In the genomic region with DNA sequence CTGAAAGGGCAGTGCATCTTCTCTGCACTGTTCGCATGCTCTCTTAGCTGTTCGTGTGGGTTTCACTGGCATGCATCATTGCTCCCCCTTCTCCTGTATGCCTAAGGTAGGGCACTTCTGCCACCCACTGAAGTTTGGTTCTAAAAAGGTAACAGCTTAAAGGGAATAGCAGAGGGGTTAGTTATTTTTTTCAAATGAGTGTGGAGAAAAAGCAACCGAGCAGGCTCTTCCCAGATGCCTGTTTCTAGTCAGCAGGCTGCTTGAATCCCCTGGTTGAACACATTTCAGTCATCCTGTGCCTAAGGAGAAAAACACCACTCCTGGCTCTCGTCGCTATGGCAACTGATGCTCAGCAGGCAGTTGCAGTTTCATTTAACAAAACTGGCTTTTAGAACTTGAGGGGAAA, we compare ENCODE assay signal across 8 cellular contexts.
DNase-seq lines count a peak whose midpoint lies in the region; ATAC-seq and TF ChIP-seq lines count a peak whose summit lies in the region.
"Had no signal": no experiment of that assay in that cellular context is flagged by ENCODE, and none has a peak within 500 bp of the region (broad histone marks: within the 10 kb centered on the region; RNA-seq: fewer than 3 reads in every experiment).

No MANE protein-coding gene starts in this region.

- H3K36me3 ChIP-seq in right lobe of liver, result no peaks in the 10 kb centered on the region

- H3K4me1 ChIP-seq in right lobe of liver, result no peaks in the 10 kb centered on the region

- no peak for TF ChIP-seq CTCF in right lobe of liver (IDR thresholded peaks at IDR 0.05)

- H3K4me3 ChIP-seq in right lobe of liver, result no peak overlapping the region

- H3K27me3 ChIP-seq in right lobe of liver, result no peaks in the 10 kb centered on the region

- H3K9me3 ChIP-seq in right lobe of liver, result no peaks in the 10 kb centered on the region

- 93% methylated on average over 5 of the region's 5 CpGs for whole genome bisulfite sequencing in right lobe of liver (ENCODE audit: insufficient coverage, low coverage, low lambda C conversion rate, missing lambda C conversion rate)

- intact Hi-C loops in right lobe of liver (cut with DNase I), result no loop called here

- DNase-seq in inferior parietal cortex (ENCODE audit: extremely low spot score) (peak; percentile 63), right lobe of liver (no peak)
- no peak for DNase-seq in central memory CD4-positive, alpha-beta T cell
- DNase-seq: T-helper 17 cell had no signal

- no peak for TF ChIP-seq POLR2A in right lobe of liver (IDR thresholded peaks at IDR 0.05)

- ATAC-seq in GM18858 (IDR thresholded peaks at IDR 0.05; ENCODE audit: unreplicated experiment) (peak; percentile 77), GM19455 (IDR thresholded peaks at IDR 0.05; ENCODE audit: unreplicated experiment) (peak; percentile 80), HG03159 (IDR thresholded peaks at IDR 0.05; ENCODE audit: unreplicated experiment) (peak; percentile 75), right lobe of liver (no peak), HG03565 (IDR thresholded peaks at IDR 0.05; ENCODE audit: unreplicated experiment) (no peak)
- ATAC-seq: T-helper 17 cell had no signal

- H3K27ac ChIP-seq in right lobe of liver, result no peak overlapping the region

Comparison
In these comparisons a context has a peak if more than half of its experiments do, and no peak if none do; other contexts are left out.
1. ATAC-seq: peak in GM18858 (single experiment), GM19455 (single experiment) and HG03159 (single experiment); none in right lobe of liver (0 of 4) and HG03565 (single experiment).